In genomic region chr5:71943874-71944273, GRCh38 we compare ENCODE assay signal across 17 cellular contexts.
DNase-seq lines count a peak whose midpoint lies in the region; ATAC-seq lines count a peak whose summit lies in the region.
"Had no signal": no experiment of that assay in that cellular context is flagged by ENCODE, and none has a peak within 500 bp of the region (broad histone marks: within the 10 kb centered on the region; RNA-seq: fewer than 3 reads in every experiment).

No MANE protein-coding gene starts in this region.

- H3K4me2 ChIP-seq in mesendoderm (ENCODE audit: low read length) = no peak overlapping the region
- H3K4me2 ChIP-seq: BLaER1 treated with 17β-estradiol and CSF1 and Interleukin-3, amounts not matched to agents 10 nM and 100 nM had no signal

- no peak overlapping the region for H2BK120ac ChIP-seq in mesendoderm (ENCODE audit: low read depth, low read length)

- H4K8ac ChIP-seq in mesendoderm (ENCODE audit: low read depth, low read length) = no peak overlapping the region

- no peak overlapping the region for H2BK15ac ChIP-seq in mesendoderm (replicated peaks; ENCODE audit: low read depth)

- no peaks in the 10 kb centered on the region for H3K36me3 ChIP-seq in mesendoderm (ENCODE audit: control insufficient read depth, insufficient read depth, low read length)
- H3K36me3 ChIP-seq: BLaER1 treated with 17β-estradiol and CSF1 and Interleukin-3, amounts not matched to agents 10 nM and 100 nM had no signal

- peaks cover 1% of the 10 kb centered on the region for H3K4me1 ChIP-seq in mesendoderm (ENCODE audit: control insufficient read depth, low read depth, low read length)

- no peak overlapping the region for H3K4me3 ChIP-seq in mesendoderm (ENCODE audit: low read length)
- H3K4me3 ChIP-seq: BLaER1 treated with 17β-estradiol and CSF1 and Interleukin-3, amounts not matched to agents 10 nM and 100 nM; GM23248 had no signal

- ATAC-seq in GM18498 (IDR thresholded peaks at IDR 0.05; ENCODE audit: unreplicated experiment) (no peak), GM18520 (IDR thresholded peaks at IDR 0.05; ENCODE audit: unreplicated experiment) (no peak)
- ATAC-seq: CD8-positive, alpha-beta T cell; HCT116; HepG2 had no signal

- no peak overlapping the region for H3K4ac ChIP-seq in mesendoderm (ENCODE audit: low read depth, low read length)

- no peak overlapping the region for H3K9ac ChIP-seq in mesendoderm (ENCODE audit: low read length)
- H3K9ac ChIP-seq: BLaER1 treated with 17β-estradiol and CSF1 and Interleukin-3, amounts not matched to agents 10 nM and 100 nM; GM23248 had no signal

- no peak overlapping the region for H4K5ac ChIP-seq in mesendoderm (ENCODE audit: low read length)

- H3K27me3 ChIP-seq in mesendoderm (ENCODE audit: insufficient read depth, low read length, poor library complexity) = no peaks in the 10 kb centered on the region
- H3K27me3 ChIP-seq: BLaER1 treated with 17β-estradiol and CSF1 and Interleukin-3, amounts not matched to agents 10 nM and 100 nM had no signal

- H2AK5ac ChIP-seq in mesendoderm (ENCODE audit: low read length) = no peak overlapping the region

- H3K18ac ChIP-seq in mesendoderm (ENCODE audit: low read length) = no peak overlapping the region

- no CpG with 5 or more reads among the region's 8 CpGs for WGBS in mesendoderm (ENCODE audit: extremely low coverage, insufficient coverage, low lambda C conversion rate)

- H3K27ac ChIP-seq in mesendoderm (ENCODE audit: low read depth, low read length) = no peak overlapping the region
- H3K27ac ChIP-seq: BLaER1 treated with 17β-estradiol and CSF1 and Interleukin-3, amounts not matched to agents 10 nM and 100 nM; GM23248 had no signal

- H2BK5ac ChIP-seq in mesendoderm (ENCODE audit: low read length) = no peak overlapping the region

- H3K23ac ChIP-seq in mesendoderm (ENCODE audit: low read length) = no peak overlapping the region

- H3K79me2 ChIP-seq in mesendoderm (ENCODE audit: control insufficient read depth, insufficient read depth, low read length) = no peaks in the 10 kb centered on the region

- no peaks in the 10 kb centered on the region for H3K79me1 ChIP-seq in mesendoderm (ENCODE audit: low read length)

- H3K56ac ChIP-seq in mesendoderm (ENCODE audit: low read length) = peak overlapping the region; percentile 12

- DNase-seq in DMS53 (lab: John Stamatoyannopoulos, UW) (peak; percentile 66), ELF-1 (ENCODE audit: low read depth, low spot score) (peak; percentile 36), NCI-H146 treated with DMSO at 0.1 percent for 48 hours (lab: John Stamatoyannopoulos, UW; ENCODE audit: unreplicated experiment) (peak; percentile 44), mesendoderm (peak; percentile 28)
- DNase-seq in NK-92 treated with Interleukin-12 subunit alpha and Interleukin-12 subunit beta, amount 100 ng/mL, for 24 hours (lab: John Stamatoyannopoulos, UW) = no peak
- DNase-seq: Calu3; CD8-positive, alpha-beta T cell; GDM1; GM23248; H7; HFFc6; KBM-7 had no signal
